In genomic region chr7:107913846-107914245, GRCh38 we compare ENCODE assay signal across 22 cellular contexts. TPM values are rescaled to one million over a fixed set of nuclear protein-coding genes. Genes with fewer than 3 reads are reported as not detected.
DNase-seq lines count a peak whose midpoint lies in the region; ATAC-seq and TF ChIP-seq lines count a peak whose summit lies in the region.
"Had no signal": no experiment of that assay in that cellular context is flagged by ENCODE, and none has a peak within 500 bp of the region (broad histone marks: within the 10 kb centered on the region; RNA-seq: fewer than 3 reads in every experiment).

No MANE protein-coding gene starts in this region.

- no peak overlapping the region for H3K23ac ChIP-seq in H9 (ENCODE audit: insufficient read length, low read depth, low read length)

- H3K36me3 ChIP-seq in prostate gland (no peaks in the 10 kb centered on the region), left lung (peaks cover 1 to 69% of the 10 kb centered on the region in 2 donors)

- CTCF ChIA-PET in CD4-positive, alpha-beta T cell (lab: Charles Lee) = no interaction called here

- TF ChIP-seq CTCF in CD4-positive, alpha-beta T cell (IDR thresholded peaks at IDR 0.05) = no peak
- TF ChIP-seq CTCF in H9 (conservative IDR thresholded peaks at IDR 0.05) = no peak
- no peak for TF ChIP-seq CTCF in foreskin keratinocyte (conservative IDR thresholded peaks at IDR 0.05)
- no peak for TF ChIP-seq CTCF in prostate gland (IDR thresholded peaks at IDR 0.05)
- no peak for TF ChIP-seq CTCF in left lung (IDR thresholded peaks at IDR 0.05)

- H3T11ph ChIP-seq in H9 (ENCODE audit: low read length) = no peak overlapping the region

- POLR2A ChIA-PET in CD4-positive, alpha-beta T cell (lab: Charles Lee) = no interaction called here

- no peak for DNase-seq in CD4-positive, alpha-beta T cell
- no peak for DNase-seq in H9
- DNase-seq in T-helper 17 cell = no peak
- peak in 1 of 2 donors; percentile 52 for DNase-seq in foreskin keratinocyte
- no peak for DNase-seq in prostate gland (ENCODE audit: low spot score)
- no peak for DNase-seq in left lung
- DNase-seq in DMS53 (lab: John Stamatoyannopoulos, UW) = no peak
- no peak for DNase-seq in NCI-H1436 (lab: John Stamatoyannopoulos, UW)
- DNase-seq: CD8-positive, alpha-beta T cell; DMS153; effector CD8-positive, alpha-beta T cell; left colon; naive thymus-derived CD4-positive, alpha-beta T cell; NCI-H1105 treated with DMSO at 0.1 percent for 48 hours; NCI-H2081 treated with DMSO at 0.1 percent for 48 hours; NCI-H510A treated with DMSO at 0.1 percent for 48 hours; stimulated activated CD4-positive, alpha-beta T cell treated with anti-CD3 and anti-CD28 coated beads, Interleukin-4, amount 100 ng/mL, for 24 hours; stimulated activated naive CD4-positive, alpha-beta T cell treated with Interleukin-2 at 50 U/mL for 16 hours; tibial artery had no signal

- H3K4me1 ChIP-seq in H9 (ENCODE audit: insufficient read depth, low read length) (no peaks in the 10 kb centered on the region), foreskin keratinocyte (peaks cover 12% of the 10 kb centered on the region), prostate gland (replicated peaks) (no peaks in the 10 kb centered on the region), left lung (peaks cover 0 to 14% of the 10 kb centered on the region in 2 donors)
- H3K4me1 ChIP-seq: right atrium auricular region, tibial artery had no signal

- no CpG with 5 or more reads among the region's 2 CpGs for WGBS in H9 (ENCODE audit: extremely low coverage, insufficient read length, low lambda C conversion rate)
- WGBS in prostate gland = 96% methylated on average over 2 of the region's 2 CpGs

- H4K20me1 ChIP-seq in H9 (ENCODE audit: control insufficient read depth, insufficient read depth, insufficient read length) = no peaks in the 10 kb centered on the region

- H3K4me2 ChIP-seq in H9 (ENCODE audit: insufficient read depth, insufficient read length, low read length) = no peak overlapping the region

- H3K27me3 ChIP-seq in CD4-positive, alpha-beta T cell (ENCODE audit: control insufficient read depth, insufficient read depth, low read length) = no peaks in the 10 kb centered on the region
- H3K27me3 ChIP-seq in H9 (ENCODE audit: insufficient read depth, low read length) (no peaks in the 10 kb centered on the region), foreskin keratinocyte (no peaks in the 10 kb centered on the region), prostate gland (replicated peaks; ENCODE audit: insufficient read depth) (no peaks in the 10 kb centered on the region), left lung (no peaks in the 10 kb centered on the region)
- H3K27me3 ChIP-seq: right atrium auricular region, tibial artery had no signal

- H3K27me3 Mint-ChIP-seq in CD4-positive, alpha-beta T cell = no peaks in the 10 kb centered on the region
- H3K27me3 Mint-ChIP-seq in H9 (ENCODE audit: low read depth) (no peaks in the 10 kb centered on the region), T-helper 17 cell (no peaks in the 10 kb centered on the region)
- H3K27me3 Mint-ChIP-seq: naive thymus-derived CD4-positive, alpha-beta T cell had no signal

- no peak overlapping the region for H4K91ac ChIP-seq in H9 (ENCODE audit: insufficient read length, low read depth, low read length)

- no peak overlapping the region for H2AFZ ChIP-seq in H9 (ENCODE audit: low read length)

- H2BK120ac ChIP-seq in H9 (ENCODE audit: low read depth, low read length, poor library complexity, severe bottlenecking) = no peak overlapping the region

- intact Hi-C loops in CD4-positive, alpha-beta T cell (cut with DNase I, micrococcal nuclease) = no loop called here
- intact Hi-C loops in prostate gland (cut with DNase I) (no loop called here), left lung (cut with DNase I) (no loop called here)

- no peak overlapping the region for H2AK5ac ChIP-seq in H9 (ENCODE audit: insufficient read length, low read length)

- ATAC-seq in CD4-positive, alpha-beta T cell (ENCODE audit: poor library complexity) = no peak
- ATAC-seq in T-helper 17 cell = no peak
- ATAC-seq in foreskin keratinocyte = peak; percentile 76
- no peak for ATAC-seq in left lung
- ATAC-seq: activated naive CD4-positive, alpha-beta T cell treated with anti-CD3 and anti-CD28 coated beads, Interleukin-2, amount 50 U/mL, for 72 hours; CD8-positive, alpha-beta T cell; esophagus mucosa; left colon; naive thymus-derived CD4-positive, alpha-beta T cell had no signal

- H3K4ac ChIP-seq in H9 (ENCODE audit: low read depth, low read length) = no peak overlapping the region

- H3K79me2 ChIP-seq in H9 (ENCODE audit: insufficient read depth, low read length) = no peaks in the 10 kb centered on the region

- H3K4me3 Mint-ChIP-seq in CD4-positive, alpha-beta T cell = no peak overlapping the region
- H3K4me3 Mint-ChIP-seq in H9 = no peak overlapping the region
- no peak overlapping the region for H3K4me3 Mint-ChIP-seq in T-helper 17 cell
- H3K4me3 Mint-ChIP-seq: CD8-positive, alpha-beta T cell; naive thymus-derived CD4-positive, alpha-beta T cell had no signal

- no peaks in the 10 kb centered on the region for H3K23me2 ChIP-seq in H9 (ENCODE audit: insufficient read length, low read depth, low read length, poor library complexity, severe bottlenecking)

- no peak overlapping the region for H3K9ac ChIP-seq in H9 (ENCODE audit: extremely low read depth, insufficient read length, low read length)

- H2BK12ac ChIP-seq in H9 (ENCODE audit: insufficient read length, low read depth, low read length) = no peak overlapping the region

- peaks cover 94% of the 10 kb centered on the region for H3K36me3 Mint-ChIP-seq in CD4-positive, alpha-beta T cell (ENCODE audit: low read depth)
- H3K36me3 Mint-ChIP-seq in H9 (ENCODE audit: insufficient read depth in 1 of 3, low read depth in 3 of 3) (peaks cover 34 to 80% (median 64%) of the 10 kb centered on the region in 3 experiments; a peak in 6 of 7 replicates), T-helper 17 cell (ENCODE audit: low read depth) (peaks cover 26% of the 10 kb centered on the region)

- H3K27ac Mint-ChIP-seq in CD4-positive, alpha-beta T cell = peak overlapping the region; percentile 28
- H3K27ac Mint-ChIP-seq in H9 (peak overlapping the region in 2 of 3 experiments; percentile 53 to 69; a peak in 1 of 7 replicates), T-helper 17 cell (peak overlapping the region; percentile 19)
- H3K27ac Mint-ChIP-seq: activated naive CD4-positive, alpha-beta T cell treated with anti-CD3 and anti-CD28 coated beads, Interleukin-2, amount 50 U/mL, for 72 hours; CD8-positive, alpha-beta T cell had no signal

- no peak overlapping the region for H4K5ac ChIP-seq in H9 (ENCODE audit: insufficient read length, low read depth, low read length)

- no peak overlapping the region for H3K56ac ChIP-seq in H9 (ENCODE audit: insufficient read length, low read depth, low read length)

- H4K8ac ChIP-seq in H9 (replicated peaks; ENCODE audit: insufficient read length, low read depth, low read length) = no peak overlapping the region

- no peak for TF ChIP-seq POLR2A in prostate gland (IDR thresholded peaks at IDR 0.05)

- H3K4me1 Mint-ChIP-seq in CD4-positive, alpha-beta T cell (ENCODE audit: low read depth) = peaks cover 42% of the 10 kb centered on the region
- H3K4me1 Mint-ChIP-seq in H9 = no peaks in the 10 kb centered on the region
- H3K4me1 Mint-ChIP-seq in T-helper 17 cell = peaks cover 18% of the 10 kb centered on the region

- no peak overlapping the region for H2BK15ac ChIP-seq in H9 (ENCODE audit: low read depth, low read length)

- H3K4me3 ChIP-seq in prostate gland (no peak overlapping the region), left lung (no peak overlapping the region)
- H3K4me3 ChIP-seq: right atrium auricular region, tibial artery had no signal

- no peak overlapping the region for H2BK5ac ChIP-seq in H9 (ENCODE audit: insufficient read length, low read length)

- no peak overlapping the region for H3K18ac ChIP-seq in H9 (ENCODE audit: insufficient read length, low read depth, low read length)

- no peak overlapping the region for H2BK20ac ChIP-seq in H9 (ENCODE audit: low read depth, low read length, poor library complexity, severe bottlenecking)

- peaks cover 3% of the 10 kb centered on the region for H3K9me3 Mint-ChIP-seq in CD4-positive, alpha-beta T cell
- H3K9me3 Mint-ChIP-seq in H9 = no peaks in the 10 kb centered on the region; a peak in 1 of 5 replicates

- no peak overlapping the region for H3K14ac ChIP-seq in H9 (ENCODE audit: insufficient read depth, low read length)

- no peaks in the 10 kb centered on the region for H3K9me3 ChIP-seq in CD4-positive, alpha-beta T cell (ENCODE audit: control insufficient read depth, low read length)
- H3K9me3 ChIP-seq in H9 (ENCODE audit: control insufficient read depth, low read depth, low read length) (no peaks in the 10 kb centered on the region), T-helper 17 cell (ENCODE audit: control insufficient read depth, low read length, poor library complexity, severe bottlenecking) (no peaks in the 10 kb centered on the region), prostate gland (no peaks in the 10 kb centered on the region), left lung (no peaks in the 10 kb centered on the region)
- H3K9me3 ChIP-seq: right atrium auricular region, tibial artery had no signal

- no peak overlapping the region for H3K27ac ChIP-seq in CD4-positive, alpha-beta T cell (ENCODE audit: low read depth, low read length)
- H3K27ac ChIP-seq in H9 (ENCODE audit: insufficient read length, low read depth, low read length) (no peak overlapping the region), foreskin keratinocyte (peak overlapping the region; percentile 10), prostate gland (no peak overlapping the region), left lung (no peak overlapping the region)
- H3K27ac ChIP-seq: right atrium auricular region, tibial artery had no signal

- H3K79me1 ChIP-seq in H9 (ENCODE audit: insufficient read depth, low read depth, low read length, poor library complexity, severe bottlenecking) = no peaks in the 10 kb centered on the region

RNA-seq across cellular contexts. Expression of gene DLD, which starts 22.9 kb away (rescaled TPM):
- total RNA-seq in CD4-positive, alpha-beta T cell = 10 to 100 TPM; 74.3 to 74.9 TPM
- total RNA-seq in H9 (2021) = 91.0 and 93.7 TPM in 2 replicates
- 10 to 100 TPM; 49.4 to 64.5 TPM for total RNA-seq in T-helper 17 cell
- 69.8 and 75.2 TPM in 2 replicates for total RNA-seq in foreskin keratinocyte
- 34.9 and 46.2 TPM in 2 replicates for polyA plus RNA-seq in foreskin keratinocyte
- 10 to 100 TPM; 77.4 to 84.1 TPM for total RNA-seq in prostate gland
- 10 to 100 TPM; 61.1 to 68.5 TPM for total RNA-seq in left lung
